Comparison of ENCODE assay signal across 8 cellular contexts in the genomic region with DNA sequence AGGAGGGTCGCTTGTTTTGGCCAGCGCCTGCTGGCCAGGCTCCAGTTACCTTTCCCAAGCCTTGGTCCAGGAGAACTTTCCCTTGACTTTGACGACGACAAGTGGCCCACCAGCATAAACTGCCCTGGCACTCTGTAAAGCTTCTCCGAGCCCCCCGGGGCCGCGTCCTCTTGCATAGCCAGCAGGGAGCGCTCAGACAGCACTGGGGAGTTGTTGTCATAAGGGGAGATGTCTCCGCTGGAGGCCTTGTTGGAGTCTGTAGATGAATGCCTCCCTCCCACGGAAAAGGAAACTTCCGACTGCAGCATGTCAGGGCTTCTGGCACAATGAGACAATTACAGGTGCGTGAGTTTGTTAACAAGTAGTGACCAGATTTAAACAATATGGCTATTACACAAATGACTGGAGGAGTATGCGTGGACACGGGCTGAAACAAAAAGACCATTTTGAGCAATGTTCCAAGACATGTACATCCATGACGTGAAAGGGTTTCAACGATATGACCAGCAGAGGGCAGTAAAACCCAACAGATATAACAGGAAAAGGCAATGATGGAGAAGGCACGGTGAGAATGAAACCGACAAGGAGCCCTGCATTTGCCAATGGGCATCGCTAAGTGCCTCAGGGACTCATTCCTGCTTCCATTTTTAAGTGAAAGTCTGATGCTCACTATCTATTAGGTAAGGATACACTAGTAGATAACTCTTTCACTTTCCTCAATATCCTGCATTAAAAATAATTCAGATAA. TPM values are rescaled to one million over a fixed set of nuclear protein-coding genes. Genes with fewer than 3 reads are reported as not detected.
DNase-seq lines count a peak whose midpoint lies in the region; ATAC-seq and TF ChIP-seq lines count a peak whose summit lies in the region.

No MANE protein-coding gene starts in this region.

- H3K36me3 Mint-ChIP-seq in brain = no peaks in the 10 kb centered on the region

- H3K27ac Mint-ChIP-seq in brain = peak overlapping the region in 1 of 5 experiments; percentile 3

- peak; percentile 3 to 52 for DNase-seq in activated CD4-positive, alpha-beta T cell treated with anti-CD3 and anti-CD28 coated beads for 24 hours (ENCODE audit: low read depth in 2 of 2)
- DNase-seq in activated CD4-positive, alpha-beta T cell treated with anti-CD3 and anti-CD28 coated beads for 1 hour = no peak
- DNase-seq in NCI-H1105 treated with DMSO at 0.1 percent for 48 hours (lab: John Stamatoyannopoulos, UW) = peak; percentile 62
- DNase-seq in SW480 (ENCODE audit: low spot score) = peak; percentile 67
- DNase-seq in iPS-NIHi11 (ENCODE audit: low spot score) = peak; percentile 47
- peak; percentile 6 to 78 (median 16) for DNase-seq in stimulated activated CD4-positive, alpha-beta T cell treated with anti-CD3 and anti-CD28 coated beads, Interleukin-12 subunit alpha, Interleukin-12 subunit beta, amount 100 ng/mL, for 48 hours (ENCODE audit: low read depth in 2 of 3, low spot score in 1 of 3)

- H3K4me1 Mint-ChIP-seq in brain = peaks cover 4% of the 10 kb centered on the region

- peak; percentile 74 to 76 for TF ChIP-seq CTCF in brain (conservative IDR thresholded peaks at IDR 0.05)

- H3K4me3 Mint-ChIP-seq in brain = peak overlapping the region in 1 of 5 experiments; percentile 61

- H3K27me3 Mint-ChIP-seq in brain = peaks cover 7% of the 10 kb centered on the region

- H3K9me3 Mint-ChIP-seq in brain = peaks cover 0 to 5% (median 0%) of the 10 kb centered on the region in 5 experiments

- peak; percentile 76 for ATAC-seq in HG02610 (IDR thresholded peaks at IDR 0.05; ENCODE audit: unreplicated experiment)

RNA-seq across cellular contexts. Expression of a gene that starts 33.0 kb away (rescaled TPM):
- polyA plus RNA-seq in brain (ENCODE audit: insufficient read depth, low read depth, low replicate concordance) = 20.8 TPM
